9 cellular contexts compared by ENCODE assay signal in the genomic region with DNA sequence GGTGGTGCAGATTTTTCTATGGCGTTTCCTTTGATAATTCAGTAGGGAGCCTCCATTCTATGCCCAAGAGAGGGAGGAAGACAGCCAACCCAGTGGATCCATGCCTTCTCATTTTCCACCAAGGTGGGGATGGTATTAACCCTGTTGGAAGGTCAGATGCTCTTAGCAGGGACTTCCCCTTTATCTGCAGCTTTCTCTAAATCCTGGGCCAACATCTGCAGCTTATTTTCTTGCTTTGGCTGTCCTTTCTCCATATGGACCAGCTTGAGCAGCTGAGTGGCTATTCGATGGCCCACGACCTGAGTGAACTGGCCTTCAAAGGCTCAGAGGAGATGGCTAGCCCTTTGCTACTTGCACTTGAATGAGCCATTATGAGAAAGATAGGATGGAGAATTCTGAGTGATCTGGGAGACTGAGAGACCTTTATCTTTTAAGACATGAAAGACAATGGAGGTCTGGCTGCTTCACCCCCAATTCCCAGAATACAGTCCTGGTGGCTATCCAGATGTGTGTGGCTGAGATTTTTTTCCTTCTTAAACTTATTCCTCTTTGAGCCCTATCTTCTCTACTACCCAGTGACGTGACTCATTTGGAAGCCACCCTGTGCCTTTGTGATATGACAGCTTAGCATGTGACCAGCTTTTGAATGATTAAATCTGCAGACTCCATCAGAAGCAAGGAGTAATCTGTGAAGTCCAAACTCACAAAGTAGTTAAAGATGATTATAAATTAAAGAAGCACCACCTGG. TPM values are rescaled to one million over a fixed set of nuclear protein-coding genes. Genes with fewer than 3 reads are reported as not detected.
DNase-seq lines count a peak whose midpoint lies in the region; ATAC-seq and TF ChIP-seq lines count a peak whose summit lies in the region.
"Had no signal": no experiment of that assay in that cellular context is flagged by ENCODE, and none has a peak within 500 bp of the region (broad histone marks: within the 10 kb centered on the region; RNA-seq: fewer than 3 reads in every experiment).

No MANE protein-coding gene starts in this region.

- peaks cover 83% of the 10 kb centered on the region for H3K4me1 ChIP-seq in Karpas-422 (ENCODE audit: low read length)

- no peaks in the 10 kb centered on the region for H3K36me3 Mint-ChIP-seq in glutamatergic neuron (ENCODE audit: unreplicated experiment)
- peaks cover 10 to 29% of the 10 kb centered on the region in 2 donors for H3K36me3 Mint-ChIP-seq in stimulated activated naive B cell treated with anti-CD40 and anti-IgM and Interleukin-4, amounts not matched to agents 10 μg/mL and 1 μg/mL and 100 μg/mL, for 72 hours

- ATAC-seq in GM21423 (IDR thresholded peaks at IDR 0.05; ENCODE audit: unreplicated experiment): peak; percentile 26
- ATAC-seq in stimulated activated naive B cell treated with anti-CD40 and anti-IgM and Interleukin-4, amounts not matched to agents 10 μg/mL and 1 μg/mL and 100 μg/mL, for 72 hours (replicated peaks): peak; percentile 70 to 73

- no peaks in the 10 kb centered on the region for H3K27me3 ChIP-seq in Karpas-422 (ENCODE audit: low read length)

- peaks cover 6% of the 10 kb centered on the region; the same call in 1 of the 2 replicates for H4K20me1 ChIP-seq in Karpas-422 (ENCODE audit: insufficient read depth, low read depth, low read length)

- no peak for TF ChIP-seq CTCF in glutamatergic neuron (IDR thresholded peaks at IDR 0.05; ENCODE audit: partially characterized antibody, unreplicated experiment)

- H3K9ac ChIP-seq in Karpas-422 (ENCODE audit: low read length): peak overlapping the region; percentile 46

- H3K4me3 ChIP-seq in Karpas-422 (ENCODE audit: low read length): peak overlapping the region; percentile 11; the same call in 1 of the 2 replicates

- peaks cover 5% of the 10 kb centered on the region for H3K27me3 Mint-ChIP-seq in glutamatergic neuron (ENCODE audit: unreplicated experiment)
- H3K27me3 Mint-ChIP-seq in stimulated activated naive B cell treated with anti-CD40 and anti-IgM and Interleukin-4, amounts not matched to agents 10 μg/mL and 1 μg/mL and 100 μg/mL, for 72 hours: no peaks in the 10 kb centered on the region

- peak overlapping the region; percentile 72 for H3K4me3 Mint-ChIP-seq in glutamatergic neuron (ENCODE audit: unreplicated experiment)
- peak overlapping the region in 1 of 2 donors; percentile 28 for H3K4me3 Mint-ChIP-seq in stimulated activated naive B cell treated with anti-CD40 and anti-IgM and Interleukin-4, amounts not matched to agents 10 μg/mL and 1 μg/mL and 100 μg/mL, for 72 hours

- H3K4me2 ChIP-seq in Karpas-422 (ENCODE audit: low read depth, low read length, poor library complexity, severe bottlenecking): peak overlapping the region; percentile 52

- peaks cover 92% of the 10 kb centered on the region for H3K79me2 ChIP-seq in Karpas-422 (ENCODE audit: low read length)

- H3K9me3 ChIP-seq in Karpas-422 (ENCODE audit: low read length): no peaks in the 10 kb centered on the region

- H2AFZ ChIP-seq in Karpas-422 (ENCODE audit: low read length): no peak overlapping the region

- H3K36me3 ChIP-seq in Karpas-422 (ENCODE audit: insufficient read depth, low read length): peaks cover 4% of the 10 kb centered on the region; the same call in 1 of the 2 replicates

- no peaks in the 10 kb centered on the region for H3K9me2 ChIP-seq in Karpas-422 (replicated peaks; ENCODE audit: insufficient read depth, low read length)

- peak; percentile 62 for DNase-seq in Karpas-422
- DNase-seq in glutamatergic neuron: no peak
- DNase-seq in stimulated activated naive B cell treated with anti-CD40 and anti-IgM and Interleukin-4, amounts not matched to agents 10 μg/mL and 1 μg/mL and 100 μg/mL, for 72 hours: no peak
- DNase-seq in hepatic stellate cell (ENCODE audit: low spot score): no peak
- DNase-seq in NCI-H2196 (lab: John Stamatoyannopoulos, UW; ENCODE audit: unreplicated experiment): no peak
- no peak for DNase-seq in HuH-7.5 (ENCODE audit: low spot score)
- no peak for DNase-seq in H4 (ENCODE audit: low spot score)
- DNase-seq: activated naive CD4-positive, alpha-beta T cell treated with Interleukin-2 at 50 U/mL for 16 hours had no signal

- H3K9me3 Mint-ChIP-seq in glutamatergic neuron (ENCODE audit: unreplicated experiment): peaks cover 17% of the 10 kb centered on the region
- no peaks in the 10 kb centered on the region for H3K9me3 Mint-ChIP-seq in stimulated activated naive B cell treated with anti-CD40 and anti-IgM and Interleukin-4, amounts not matched to agents 10 μg/mL and 1 μg/mL and 100 μg/mL, for 72 hours

- peaks cover 61% of the 10 kb centered on the region for H3K4me1 Mint-ChIP-seq in glutamatergic neuron (ENCODE audit: low read depth, unreplicated experiment)
- H3K4me1 Mint-ChIP-seq in stimulated activated naive B cell treated with anti-CD40 and anti-IgM and Interleukin-4, amounts not matched to agents 10 μg/mL and 1 μg/mL and 100 μg/mL, for 72 hours: peaks cover 54 to 83% of the 10 kb centered on the region in 2 donors

- peak overlapping the region; percentile 76 for H3K27ac ChIP-seq in Karpas-422 (ENCODE audit: low read length)

- H3K27ac Mint-ChIP-seq in glutamatergic neuron (ENCODE audit: unreplicated experiment): peak overlapping the region; percentile 94
- peak overlapping the region; percentile 68 for H3K27ac Mint-ChIP-seq in stimulated activated naive B cell treated with anti-CD40 and anti-IgM and Interleukin-4, amounts not matched to agents 10 μg/mL and 1 μg/mL and 100 μg/mL, for 72 hours

RNA-seq across cellular contexts. Expression of a gene that starts 39.6 kb away (rescaled TPM):
- total RNA-seq in Karpas-422 (2014; rRNA removed; shearing (Covaris generic); ENCODE audit: low replicate concordance): 72.8 and 115 TPM in 2 replicates
- 308 TPM for total RNA-seq in glutamatergic neuron (ENCODE audit: unreplicated experiment)
- 4.3 and 6.0 TPM in 2 replicates for total RNA-seq in H4 (2014; rRNA removed; shearing (Covaris generic))

Comparison
In these comparisons a context has a peak if more than half of its experiments do, and no peak if none do; other contexts are left out.
1. RNA of a gene that starts 39.6 kb away (total RNA-seq): 308 TPM in glutamatergic neuron (single experiment) and 72.8 to 115 TPM in Karpas-422; 4.3 to 6.0 TPM in H4; every median in the first group is over 10 times any median in the second.